ENCODE assay signal across 18 cellular contexts in genomic region chr22:20587206-20587958, GRCh38.
"Had no signal": no experiment of that assay in that cellular context is flagged by ENCODE, and none has a peak within 500 bp of the region (broad histone marks: within the 10 kb centered on the region; RNA-seq: fewer than 3 reads in every experiment).

No MANE protein-coding gene starts in this region.

- H3K4me1 ChIP-seq: ascending aorta, upper lobe of right lung had no signal

- DNase-seq: activated CD4-positive, alpha-beta T cell treated with anti-CD3 and anti-CD28 coated beads, Interleukin-2, amount 50 U/mL, for 1 hour; activated CD8-positive, alpha-beta memory T cell treated with anti-CD3 and anti-CD28 coated beads for 24 hours; activated effector memory CD4-positive, alpha-beta T cell treated with anti-CD3 and anti-CD28 coated beads, Interleukin-2, amount 50 U/mL, for 16 hours; activated naive CD4-positive, alpha-beta T cell treated with anti-CD3 and anti-CD28 coated beads, Interleukin-2, amount 50 U/mL, for 16 hours; activated T-cell treated with anti-CD3 and anti-CD28 coated beads, Interleukin-2, amount 50 U/mL, for 72 hours; cerebellar nuclear complex; cortex of kidney; mesendoderm; nucleus accumbens; retina; stimulated activated CD4-positive, alpha-beta T cell treated with anti-CD3 and anti-CD28 coated beads, Interleukin-12 subunit alpha, Interleukin-12 subunit beta, amount 100 ng/mL, for 4 hours; stimulated activated CD4-positive, alpha-beta T cell treated with anti-CD3 and anti-CD28 coated beads, Interleukin-1b, Interleukin-23, amount 100 ng/mL, for 48 hours; stimulated activated CD8-positive, alpha-beta memory T cell treated with anti-CD3 and anti-CD28 coated beads, Interleukin-4, amount 100 ng/mL, for 48 hours; stimulated activated naive CD4-positive, alpha-beta T cell had no signal

- H3K9me3 ChIP-seq: ascending aorta, upper lobe of right lung had no signal

- H3K9me3 Mint-ChIP-seq: activated T-cell treated with anti-CD3 and anti-CD28 coated beads, Interleukin-2, amount 50 U/mL, for 72 hours; natural killer cell treated with Interleukin-12 subunit alpha and Interleukin-12 subunit beta and Interleukin-15 and Interleukin-18, amount 100 ng/mL, for 72 hours; T-helper 1 cell treated with Interleukin-12 subunit alpha and Interleukin-12 subunit beta and Interleukin-4 antibody, amounts not matched to agents 30 μg/mL and 1 μg/mL, for 36 hours had no signal

- H3K4me3 Mint-ChIP-seq: activated T-cell treated with anti-CD3 and anti-CD28 coated beads, Interleukin-2, amount 50 U/mL, for 72 hours; natural killer cell treated with Interleukin-12 subunit alpha and Interleukin-12 subunit beta and Interleukin-15 and Interleukin-18, amount 100 ng/mL, for 72 hours; T-helper 1 cell treated with Interleukin-12 subunit alpha and Interleukin-12 subunit beta and Interleukin-4 antibody, amounts not matched to agents 30 μg/mL and 1 μg/mL, for 36 hours had no signal

- H3K27ac ChIP-seq: ascending aorta, upper lobe of right lung had no signal

- H3K27ac Mint-ChIP-seq: activated T-cell treated with anti-CD3 and anti-CD28 coated beads, Interleukin-2, amount 50 U/mL, for 72 hours; natural killer cell treated with Interleukin-12 subunit alpha and Interleukin-12 subunit beta and Interleukin-15 and Interleukin-18, amount 100 ng/mL, for 72 hours; T-helper 1 cell treated with Interleukin-12 subunit alpha and Interleukin-12 subunit beta and Interleukin-4 antibody, amounts not matched to agents 30 μg/mL and 1 μg/mL, for 36 hours had no signal

- H3K27me3 Mint-ChIP-seq: natural killer cell treated with Interleukin-12 subunit alpha and Interleukin-12 subunit beta and Interleukin-15 and Interleukin-18, amount 100 ng/mL, for 72 hours had no signal

- H3K27me3 ChIP-seq: ascending aorta, upper lobe of right lung had no signal

- H3K4me3 ChIP-seq: ascending aorta, upper lobe of right lung had no signal

- H3K36me3 Mint-ChIP-seq: natural killer cell treated with Interleukin-12 subunit alpha and Interleukin-12 subunit beta and Interleukin-15 and Interleukin-18, amount 100 ng/mL, for 72 hours had no signal

- ATAC-seq: activated T-cell treated with anti-CD3 and anti-CD28 coated beads, Interleukin-2, amount 50 U/mL, for 72 hours; natural killer cell treated with Interleukin-12 subunit alpha and Interleukin-12 subunit beta and Interleukin-15 and Interleukin-18, amount 100 ng/mL, for 72 hours; upper lobe of right lung had no signal
